28 cellular contexts compared by ENCODE assay signal in genomic region chr5:158494541-158494940, GRCh38.
"Had no signal": no experiment of that assay in that cellular context is flagged by ENCODE, and none has a peak within 500 bp of the region (broad histone marks: within the 10 kb centered on the region; RNA-seq: fewer than 3 reads in every experiment).

No MANE protein-coding gene starts in this region.

- H3K4me1 ChIP-seq: colonic mucosa, foreskin keratinocyte, gastrocnemius medialis had no signal

- DNase-seq: colonic mucosa; cortex of kidney; dermis blood vessel endothelial cell; dorsolateral prefrontal cortex; effector CD4-positive, alpha-beta T cell; effector CD8-positive, alpha-beta T cell; effector memory CD4-positive, alpha-beta T cell; effector memory CD8-positive, alpha-beta T cell; endodermal cell; erythroblast; esophagus squamous epithelium; foreskin fibroblast; foreskin melanocyte; gastrocnemius medialis; glutamatergic neuron; head of caudate nucleus; heart left ventricle; heart right ventricle had no signal

- H3K9me3 ChIP-seq: colonic mucosa, esophagus muscularis mucosa, esophagus squamous epithelium, gastrocnemius medialis, gastroesophageal sphincter, heart left ventricle had no signal

- H3K27ac ChIP-seq: colonic mucosa, coronary artery, dorsolateral prefrontal cortex, epithelial cell of prostate, esophagus muscularis mucosa, esophagus squamous epithelium, foreskin keratinocyte, gastrocnemius medialis, gastroesophageal sphincter, heart left ventricle, heart right ventricle had no signal

- H3K27me3 ChIP-seq: colonic mucosa, esophagus muscularis mucosa, esophagus squamous epithelium, foreskin keratinocyte, gastrocnemius medialis, gastroesophageal sphincter, heart left ventricle, heart right ventricle had no signal

- H3K4me3 ChIP-seq: colonic mucosa, coronary artery, dorsolateral prefrontal cortex, esophagus muscularis mucosa, esophagus squamous epithelium, gastrocnemius medialis, gastroesophageal sphincter, heart left ventricle, heart right ventricle had no signal

- ATAC-seq: effector memory CD8-positive, alpha-beta T cell; esophagus mucosa; gastrocnemius medialis; gastroesophageal sphincter; heart left ventricle; heart right ventricle had no signal

- H3K36me3 ChIP-seq: colonic mucosa, esophagus muscularis mucosa, esophagus squamous epithelium, gastrocnemius medialis, gastroesophageal sphincter, heart left ventricle, heart right ventricle had no signal

- FAIRE-seq: colon, endometrium, endothelial cell of umbilical vein, frontal cortex had no signal
